8 cellular contexts compared by ENCODE assay signal in the genomic region with DNA sequence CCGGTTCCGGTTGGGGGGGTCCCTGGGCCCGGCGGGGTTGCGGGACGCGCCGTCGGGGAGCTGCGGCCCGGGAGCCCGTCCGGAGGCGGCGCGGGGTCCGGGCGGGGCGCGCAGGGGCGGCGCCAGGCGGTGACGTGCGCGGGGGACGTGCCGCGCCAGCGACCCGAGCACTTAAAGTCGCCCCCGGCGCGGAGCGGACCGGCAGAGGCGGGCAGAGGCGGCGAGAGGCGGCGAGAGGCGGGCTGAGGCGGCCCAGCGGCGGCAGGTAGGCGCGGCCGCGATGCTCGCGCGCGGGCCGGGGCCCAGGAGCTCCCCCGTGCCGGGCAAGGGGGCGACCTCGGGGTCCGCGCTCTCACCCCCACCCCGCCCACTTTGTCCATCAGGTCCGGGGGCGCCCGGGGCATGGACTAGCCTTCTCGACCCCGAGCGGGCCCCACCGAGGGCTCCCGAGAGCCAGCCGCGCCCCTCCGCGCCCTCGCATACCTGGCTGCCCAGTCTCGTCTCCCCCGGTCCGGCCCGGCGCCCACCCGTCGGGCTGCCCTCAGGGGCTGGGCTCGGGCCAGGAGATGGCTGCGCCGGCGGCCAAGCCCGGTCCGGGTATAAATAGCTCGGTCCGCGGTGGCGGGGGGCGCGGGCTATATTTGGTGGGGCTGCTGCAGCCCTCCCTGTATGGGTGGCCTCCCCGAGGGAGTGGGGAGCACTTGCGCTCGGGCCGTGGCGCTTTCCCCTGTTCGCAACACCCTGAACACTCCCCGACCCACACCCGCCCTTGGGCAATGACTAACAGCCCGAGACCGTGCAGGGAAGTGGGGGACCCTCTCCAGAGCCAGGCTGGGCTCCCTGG. TPM values are rescaled to one million over a fixed set of nuclear protein-coding genes. Genes with fewer than 3 reads are reported as not detected.
A peak's percentile ranks its signal among the peaks of the same experiment; 100 is the strongest.
DNase-seq lines count a peak whose midpoint lies in the region; ATAC-seq lines count a peak whose summit lies in the region.

A gene (plus strand): TSS at position 201 of the 844 bp plus-strand sequence. CDS start 6,967 bp downstream, outside the sequence.

- ATAC-seq in GM19452 (IDR thresholded peaks at IDR 0.05; ENCODE audit: unreplicated experiment): peak; percentile 41
- ATAC-seq in left colon: peak; percentile 45

- no peaks in the 10 kb centered on the region for H3K9me3 Mint-ChIP-seq in CD8-positive, alpha-beta memory T cell
- no peaks in the 10 kb centered on the region for H3K9me3 Mint-ChIP-seq in IgD-negative memory B cell

- H3K27ac ChIP-seq in CD8-positive, alpha-beta memory T cell (ENCODE audit: low read depth, low read length): peak within 1 kb of the TSS; percentile 61
- H3K27ac ChIP-seq in cingulate gyrus (ENCODE audit: low read depth, low read length): peak within 1 kb of the TSS; percentile 47

- CTCF ChIA-PET in CD8-positive, alpha-beta memory T cell (lab: Charles Lee): interaction anchor here (0.8 to 2.2 kb wide), 4 partner anchors 9 to 92 kb away, joined by 3 to 7 read pairs (median 4); no protein-coding TSS in a partner anchor

- peak within 1 kb of the TSS; percentile 80 to 92 (median 84) for H3K4me3 Mint-ChIP-seq in CD8-positive, alpha-beta memory T cell
- H3K4me3 Mint-ChIP-seq in IgD-negative memory B cell: peak within 1 kb of the TSS; percentile 82 to 93 (median 90)

- peaks cover 5 to 28% (median 13%) of the 10 kb centered on the region in 3 donors for H3K4me1 Mint-ChIP-seq in CD8-positive, alpha-beta memory T cell
- H3K4me1 Mint-ChIP-seq in IgD-negative memory B cell: peaks cover 5 to 14% (median 7%) of the 10 kb centered on the region in 3 donors

- H3K27me3 Mint-ChIP-seq in CD8-positive, alpha-beta memory T cell: no peaks in the 10 kb centered on the region
- no peaks in the 10 kb centered on the region for H3K27me3 Mint-ChIP-seq in IgD-negative memory B cell

- no peaks in the 10 kb centered on the region for H3K27me3 ChIP-seq in CD8-positive, alpha-beta memory T cell (ENCODE audit: insufficient read depth, low read length, poor library complexity, severe bottlenecking)

- POLR2A ChIA-PET in CD8-positive, alpha-beta memory T cell (lab: Charles Lee): interaction anchor here (0.8 to 2.5 kb wide), 6 partner anchors 9 to 76 kb away, joined by 3 to 10 read pairs (median 6); no protein-coding TSS in a partner anchor

- H3K36me3 ChIP-seq in CD8-positive, alpha-beta memory T cell (ENCODE audit: insufficient read depth, low read length): no peaks in the 10 kb centered on the region

- H3K27ac Mint-ChIP-seq in CD8-positive, alpha-beta memory T cell: peak within 1 kb of the TSS; percentile 82 to 97 (median 91)
- H3K27ac Mint-ChIP-seq in IgD-negative memory B cell: peak within 1 kb of the TSS; percentile 90 to 91 (median 91)

- peaks cover 31% of the 10 kb centered on the region for H3K4me1 ChIP-seq in CD8-positive, alpha-beta memory T cell (ENCODE audit: insufficient read depth, low read length)

- H3K4me3 ChIP-seq in CD8-positive, alpha-beta memory T cell (ENCODE audit: low read length): peak within 1 kb of the TSS; percentile 49

- intact Hi-C loops in left colon (cut with DNase I, micrococcal nuclease): no loop called here

- DNase-seq in CD8-positive, alpha-beta memory T cell: peak; percentile 60 to 72 (median 63)
- peak; percentile 83 for DNase-seq in UCSD-AML1 (lab: John Stamatoyannopoulos, UW; ENCODE audit: unreplicated experiment)
- peak; percentile 63 to 83 for DNase-seq in left colon
- peak; percentile 56 for DNase-seq in stimulated activated CD8-positive, alpha-beta memory T cell treated with anti-CD3 and anti-CD28 coated beads, Interleukin-12 subunit alpha, Interleukin-12 subunit beta, amount 100 ng/mL, for 1 hour (ENCODE audit: low read depth)
- DNase-seq in NCI-H2107 (lab: John Stamatoyannopoulos, UW): no peak

- no peaks in the 10 kb centered on the region for H3K9me3 ChIP-seq in CD8-positive, alpha-beta memory T cell (ENCODE audit: low read length)

- H3K36me3 Mint-ChIP-seq in CD8-positive, alpha-beta memory T cell: no peaks in the 10 kb centered on the region
- H3K36me3 Mint-ChIP-seq in IgD-negative memory B cell: no peaks in the 10 kb centered on the region

RNA-seq across cellular contexts. Expression of the gene that starts here (rescaled TPM):
- 10 to 100 TPM; 27.5 to 31.8 TPM for total RNA-seq in CD8-positive, alpha-beta memory T cell
- 3.3 TPM for polyA plus RNA-seq in CD8-positive, alpha-beta memory T cell
- 3.7 TPM for polyA plus RNA-seq in IgD-negative memory B cell
- 100 to 1,000 TPM; 112 to 168 TPM for total RNA-seq in left colon
